ENCODE assay signal across 8 cellular contexts in genomic region chr13:114065141-114065925, GRCh38.
A peak's percentile ranks its signal among the peaks of the same experiment; 100 is the strongest.
DNase-seq lines count a peak whose midpoint lies in the region; ATAC-seq lines count a peak whose summit lies in the region.

No MANE protein-coding gene starts in this region.

- no peaks in the 10 kb centered on the region for H3K9me3 ChIP-seq in ectodermal cell (ENCODE audit: control insufficient read depth, low read length)

- peaks cover 33% of the 10 kb centered on the region for H3K4me1 ChIP-seq in ectodermal cell (ENCODE audit: control insufficient read depth, insufficient read depth, low read length)

- no peak overlapping the region for H3K4me3 ChIP-seq in ectodermal cell (ENCODE audit: insufficient read depth, low read depth, low read length)

- no peaks in the 10 kb centered on the region for H3K36me3 ChIP-seq in ectodermal cell (ENCODE audit: control insufficient read depth, insufficient read depth, low read length)

- ATAC-seq in HG02884 (IDR thresholded peaks at IDR 0.05; ENCODE audit: unreplicated experiment) = peak; percentile 40
- ATAC-seq in GM18498 (IDR thresholded peaks at IDR 0.05; ENCODE audit: unreplicated experiment) = no peak

- H3K27me3 ChIP-seq in ectodermal cell (ENCODE audit: control insufficient read depth, insufficient read depth, low read length, poor library complexity, severe bottlenecking) = no peaks in the 10 kb centered on the region

- WGBS in ectodermal cell, 2 experiments = 28 to 34% methylated on average over 25 of the region's 25 CpGs

- peak overlapping the region; percentile 97 for H3K27ac ChIP-seq in ectodermal cell (ENCODE audit: insufficient read depth, low read depth, low read length, poor library complexity, severe bottlenecking)

- peak; percentile 85 for DNase-seq in GDM1 (lab: John Stamatoyannopoulos, UW)
- peak; percentile 71 to 94 for DNase-seq in NCI-H526 (lab: John Stamatoyannopoulos, UW)
- peak; percentile 49 to 62 for DNase-seq in activated CD8-positive, alpha-beta memory T cell treated with anti-CD3 and anti-CD28 coated beads for 1 hour (ENCODE audit: extremely low read depth in 1 of 2, low read depth in 1 of 2)
- DNase-seq in lung microvascular endothelial cell (ENCODE audit: low read depth in 2 of 2) = peak; percentile 80 to 97
- DNase-seq in stimulated activated CD4-positive, alpha-beta T cell treated with anti-CD3 and anti-CD28 coated beads, TNF-alpha, amount 100 ng/mL, for 24 hours (ENCODE audit: low read depth in 3 of 3) = peak; percentile 60 to 82 (median 68)
